In the genomic region with DNA sequence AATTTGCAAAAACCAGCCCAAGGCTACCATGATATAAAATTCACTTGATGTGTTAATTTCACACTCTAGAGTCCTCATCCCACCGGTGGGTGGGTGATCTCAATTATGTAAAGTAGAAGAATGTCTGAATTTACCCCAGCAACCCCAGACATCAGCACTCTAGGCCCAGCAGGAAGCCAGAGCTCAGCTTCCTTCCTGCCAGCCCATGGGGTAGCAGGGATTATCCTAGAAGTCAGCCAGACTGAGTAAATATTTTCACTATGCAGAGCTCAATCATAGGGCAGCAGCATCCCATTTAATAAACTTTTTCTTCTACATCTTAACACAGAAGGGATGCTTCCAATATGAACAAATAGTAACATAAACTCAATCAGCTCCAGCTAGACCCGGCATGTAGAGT, we compare ENCODE assay signal across 23 cellular contexts.
DNase-seq lines count a peak whose midpoint lies in the region; ATAC-seq, FAIRE-seq and TF ChIP-seq lines count a peak whose summit lies in the region.
"Had no signal": no experiment of that assay in that cellular context is flagged by ENCODE, and none has a peak within 500 bp of the region (broad histone marks: within the 10 kb centered on the region; RNA-seq: fewer than 3 reads in every experiment).

No MANE protein-coding gene starts in this region.

- H2BK120ac ChIP-seq in mesendoderm (ENCODE audit: low read depth, low read length), result no peak overlapping the region

- peaks cover 8 to 25% (median 12%) of the 10 kb centered on the region in 10 experiments for H3K4me1 ChIP-seq in BLaER1 treated with 17β-estradiol and CSF1 and Interleukin-3, amounts not matched to agents 10 nM and 100 nM
- peaks cover 79% of the 10 kb centered on the region for H3K4me1 ChIP-seq in HUES64 (ENCODE audit: insufficient read depth, low read length)
- H3K4me1 ChIP-seq in astrocyte (ENCODE audit: insufficient read depth, low read length), result peaks cover 23% of the 10 kb centered on the region
- peaks cover 43% of the 10 kb centered on the region for H3K4me1 ChIP-seq in mesendoderm (ENCODE audit: control insufficient read depth, low read depth, low read length)

- no peak for FAIRE-seq in astrocyte (lab: Jason Lieb, UNC)
- FAIRE-seq: HepG2 had no signal

- H3K79me1 ChIP-seq in mesendoderm (ENCODE audit: low read length), result peaks cover 7% of the 10 kb centered on the region

- H3K23ac ChIP-seq in mesendoderm (ENCODE audit: low read length), result no peak overlapping the region

- no peak for ATAC-seq in HG02588 (IDR thresholded peaks at IDR 0.05; ENCODE audit: unreplicated experiment)
- ATAC-seq: activated CD8-positive, alpha-beta T cell treated with anti-CD3 and anti-CD28 coated beads for 36 hours; heart left ventricle; HepG2; sciatic nerve had no signal

- WGBS in HUES64, result 32% methylated on average over 1 of the region's 2 CpGs
- WGBS in mesendoderm (ENCODE audit: extremely low coverage, insufficient coverage, low lambda C conversion rate), result no CpG with 5 or more reads among the region's 2 CpGs
- WGBS in lower leg skin, 2 donors, result 63 to 68% methylated on average over 2 of the region's 2 CpGs

- no peak overlapping the region for H2BK15ac ChIP-seq in mesendoderm (replicated peaks; ENCODE audit: low read depth)

- H3K36me3 ChIP-seq in BLaER1 treated with 17β-estradiol and CSF1 and Interleukin-3, amounts not matched to agents 10 nM and 100 nM, result 0 out of 22 replicates have a peak, but pooled peaks cover 0 to 11% (median 0%) of the 10 kb centered on the region in 11 experiments
- H3K36me3 ChIP-seq in HUES64 (ENCODE audit: insufficient read depth, low read length) (no peaks in the 10 kb centered on the region), astrocyte (ENCODE audit: insufficient read depth, low read length) (no peaks in the 10 kb centered on the region), mesendoderm (ENCODE audit: control insufficient read depth, insufficient read depth, low read length) (no peaks in the 10 kb centered on the region)
- H3K36me3 ChIP-seq: brain microvascular endothelial cell, heart left ventricle had no signal

- no peak overlapping the region for H3K27ac ChIP-seq in BLaER1 treated with 17β-estradiol and CSF1 and Interleukin-3, amounts not matched to agents 10 nM and 100 nM
- H3K27ac ChIP-seq in HUES64 (ENCODE audit: low read depth, low read length), result peak overlapping the region; percentile 37
- H3K27ac ChIP-seq in astrocyte (ENCODE audit: low read depth, low read length), result no peak overlapping the region
- peak overlapping the region; percentile 92 for H3K27ac ChIP-seq in mesendoderm (ENCODE audit: low read depth, low read length)
- H3K27ac ChIP-seq: brain microvascular endothelial cell, coronary artery had no signal

- TF ChIP-seq POLR2A in lower leg skin (IDR thresholded peaks at IDR 0.05), result no peak

- H3K36me3 Mint-ChIP-seq in astrocyte (ENCODE audit: low read depth, unreplicated experiment), result no peaks in the 10 kb centered on the region
- H3K36me3 Mint-ChIP-seq: natural killer cell treated with Interleukin-12 subunit alpha and Interleukin-12 subunit beta and Interleukin-15 and Interleukin-18, amount 100 ng/mL, for 72 hours had no signal

- no peaks in the 10 kb centered on the region for H3K9me3 ChIP-seq in BLaER1 treated with 17β-estradiol and CSF1 and Interleukin-3, amounts not matched to agents 10 nM and 100 nM (replicated peaks in 1 of 11)
- H3K9me3 ChIP-seq in HUES64 (ENCODE audit: insufficient read depth, low read depth, low read length), result no peaks in the 10 kb centered on the region
- no peaks in the 10 kb centered on the region for H3K9me3 ChIP-seq in astrocyte (ENCODE audit: insufficient read depth, low read depth, low read length)
- H3K9me3 ChIP-seq: heart left ventricle had no signal

- peak overlapping the region; percentile 99 for H3K4ac ChIP-seq in mesendoderm (ENCODE audit: low read depth, low read length)

- peak overlapping the region; percentile 98 for H3K18ac ChIP-seq in mesendoderm (ENCODE audit: low read length)

- H4K5ac ChIP-seq in mesendoderm (ENCODE audit: low read length), result no peak overlapping the region

- no peak overlapping the region for H3K4me3 Mint-ChIP-seq in astrocyte (ENCODE audit: unreplicated experiment)
- H3K4me3 Mint-ChIP-seq: activated CD8-positive, alpha-beta T cell treated with anti-CD3 and anti-CD28 coated beads for 36 hours; natural killer cell treated with Interleukin-12 subunit alpha and Interleukin-12 subunit beta and Interleukin-15 and Interleukin-18, amount 100 ng/mL, for 72 hours had no signal

- peak overlapping the region; percentile 40 for H2AK5ac ChIP-seq in mesendoderm (ENCODE audit: low read length)

- no peak overlapping the region for H4K8ac ChIP-seq in mesendoderm (ENCODE audit: low read depth, low read length)

- H3K27me3 ChIP-seq in BLaER1 treated with 17β-estradiol and CSF1 and Interleukin-3, amounts not matched to agents 10 nM and 100 nM, result no peaks in the 10 kb centered on the region
- no peaks in the 10 kb centered on the region for H3K27me3 ChIP-seq in HUES64 (ENCODE audit: insufficient read depth, low read length)
- no peaks in the 10 kb centered on the region for H3K27me3 ChIP-seq in astrocyte (ENCODE audit: insufficient read depth, low read length)
- H3K27me3 ChIP-seq in mesendoderm (ENCODE audit: insufficient read depth, low read length, poor library complexity), result no peaks in the 10 kb centered on the region
- H3K27me3 ChIP-seq: brain microvascular endothelial cell, heart left ventricle had no signal

- peak overlapping the region; percentile 80 for H3K56ac ChIP-seq in mesendoderm (ENCODE audit: low read length)

- H2AFZ ChIP-seq in astrocyte (ENCODE audit: low read depth, low read length), result no peak overlapping the region

- DNase-seq in astrocyte (ENCODE audit: low read depth), result no peak
- DNase-seq in mesendoderm, result peak; percentile 96
- no peak for DNase-seq in globus pallidus (ENCODE audit: low spot score)
- no peak for DNase-seq in lower leg skin (ENCODE audit: low spot score in 2 of 2)
- no peak for DNase-seq in COLO829 (ENCODE audit: low spot score)
- DNase-seq: ACHN; activated CD4-positive, CD25-positive, alpha-beta regulatory T cell treated with anti-CD3 and anti-CD28 coated beads, Interleukin-2, amount 50 U/mL, for 72 hours; activated CD8-positive, alpha-beta T cell treated with anti-CD3 and anti-CD28 coated beads for 36 hours; activated gamma-delta T cell treated with Interleukin-2 at 50 U/mL for 16 hours; brain microvascular endothelial cell; C1 segment of cervical spinal cord; heart left ventricle; NCI-H1105 treated with DMSO at 0.1 percent for 48 hours; NCI-H524 treated with DMSO at 0.1 percent for 48 hours; posterior cingulate gyrus; stimulated activated CD8-positive, alpha-beta memory T cell treated with anti-CD3 and anti-CD28 coated beads, Interleukin-4, amount 100 ng/mL, for 48 hours had no signal

- H3K27me3 Mint-ChIP-seq in astrocyte (ENCODE audit: low read depth, unreplicated experiment), result no peaks in the 10 kb centered on the region
- H3K27me3 Mint-ChIP-seq: activated CD8-positive, alpha-beta T cell treated with anti-CD3 and anti-CD28 coated beads for 36 hours had no signal

- no peak overlapping the region for H3K4me3 ChIP-seq in BLaER1 treated with 17β-estradiol and CSF1 and Interleukin-3, amounts not matched to agents 10 nM and 100 nM
- no peak overlapping the region for H3K4me3 ChIP-seq in HUES64 (ENCODE audit: low read length)
- no peak overlapping the region for H3K4me3 ChIP-seq in astrocyte (ENCODE audit: insufficient read depth, low read depth, low read length)
- H3K4me3 ChIP-seq in mesendoderm (ENCODE audit: low read length), result no peak overlapping the region
- no peak overlapping the region for H3K4me3 ChIP-seq in lower leg skin (ENCODE audit: low read depth, poor library complexity, severe bottlenecking)
- H3K4me3 ChIP-seq: coronary artery, heart left ventricle had no signal

- H3K4me2 ChIP-seq in BLaER1 treated with 17β-estradiol and CSF1 and Interleukin-3, amounts not matched to agents 10 nM and 100 nM, result peak overlapping the region; percentile 12 to 60 (median 46); a peak in 21 of 22 replicates
- H3K4me2 ChIP-seq in astrocyte (ENCODE audit: low read length), result no peak overlapping the region
- no peak overlapping the region for H3K4me2 ChIP-seq in mesendoderm (ENCODE audit: low read length)

- H3K27ac Mint-ChIP-seq in astrocyte (ENCODE audit: unreplicated experiment), result peak overlapping the region; percentile 30
- H3K27ac Mint-ChIP-seq: activated CD8-positive, alpha-beta T cell treated with anti-CD3 and anti-CD28 coated beads for 36 hours; natural killer cell treated with Interleukin-12 subunit alpha and Interleukin-12 subunit beta and Interleukin-15 and Interleukin-18, amount 100 ng/mL, for 72 hours had no signal

- no peaks in the 10 kb centered on the region for H3K79me2 ChIP-seq in astrocyte (ENCODE audit: insufficient read depth, low read length)
- H3K79me2 ChIP-seq in mesendoderm (ENCODE audit: control insufficient read depth, insufficient read depth, low read length), result peaks cover 18% of the 10 kb centered on the region

- TF ChIP-seq CTCF in astrocyte (IDR thresholded peaks at IDR 0.05; ENCODE audit: insufficient read depth, low read depth, low read length) (no peak), lower leg skin (IDR thresholded peaks at IDR 0.05) (no peak)

- intact Hi-C loops in lower leg skin (cut with DNase I; ENCODE audit: low total_unique reads), result no loop called here

- H2BK5ac ChIP-seq in mesendoderm (ENCODE audit: low read length), result peak overlapping the region; percentile 99

- no peaks in the 10 kb centered on the region for H3K9me3 Mint-ChIP-seq in astrocyte (ENCODE audit: unreplicated experiment)
- H3K9me3 Mint-ChIP-seq: activated CD8-positive, alpha-beta T cell treated with anti-CD3 and anti-CD28 coated beads for 36 hours; natural killer cell treated with Interleukin-12 subunit alpha and Interleukin-12 subunit beta and Interleukin-15 and Interleukin-18, amount 100 ng/mL, for 72 hours had no signal

- H3K9ac ChIP-seq in BLaER1 treated with 17β-estradiol and CSF1 and Interleukin-3, amounts not matched to agents 10 nM and 100 nM, result no peak overlapping the region
- H3K9ac ChIP-seq in HUES64 (ENCODE audit: low read depth, low read length), result no peak overlapping the region
- H3K9ac ChIP-seq in astrocyte (ENCODE audit: low read length), result no peak overlapping the region
- peak overlapping the region; percentile 52 for H3K9ac ChIP-seq in mesendoderm (ENCODE audit: low read length)

- peaks cover 0 to 30% (median 0%) of the 10 kb centered on the region in 11 experiments; a peak in 3 of 22 replicates for H4K20me1 ChIP-seq in BLaER1 treated with 17β-estradiol and CSF1 and Interleukin-3, amounts not matched to agents 10 nM and 100 nM
- H4K20me1 ChIP-seq in astrocyte (ENCODE audit: insufficient read depth, low read length), result no peaks in the 10 kb centered on the region

- H3K4me1 Mint-ChIP-seq in astrocyte (ENCODE audit: low read depth, unreplicated experiment), result peaks cover 46% of the 10 kb centered on the region

Comparison
In these comparisons a context has a peak if more than half of its experiments do, and no peak if none do; other contexts are left out.
1. H3K27ac ChIP-seq: peak in HUES64 (single experiment) and mesendoderm (single experiment); none in BLaER1 treated with 17β-estradiol and CSF1 and Interleukin-3, amounts not matched to agents 10 nM and 100 nM (0 of 11) and astrocyte (single experiment).
2. H3K4me2 ChIP-seq: peak in BLaER1 treated with 17β-estradiol and CSF1 and Interleukin-3, amounts not matched to agents 10 nM and 100 nM (11 of 11); none in astrocyte (single experiment) and mesendoderm (single experiment).